In the genomic region with DNA sequence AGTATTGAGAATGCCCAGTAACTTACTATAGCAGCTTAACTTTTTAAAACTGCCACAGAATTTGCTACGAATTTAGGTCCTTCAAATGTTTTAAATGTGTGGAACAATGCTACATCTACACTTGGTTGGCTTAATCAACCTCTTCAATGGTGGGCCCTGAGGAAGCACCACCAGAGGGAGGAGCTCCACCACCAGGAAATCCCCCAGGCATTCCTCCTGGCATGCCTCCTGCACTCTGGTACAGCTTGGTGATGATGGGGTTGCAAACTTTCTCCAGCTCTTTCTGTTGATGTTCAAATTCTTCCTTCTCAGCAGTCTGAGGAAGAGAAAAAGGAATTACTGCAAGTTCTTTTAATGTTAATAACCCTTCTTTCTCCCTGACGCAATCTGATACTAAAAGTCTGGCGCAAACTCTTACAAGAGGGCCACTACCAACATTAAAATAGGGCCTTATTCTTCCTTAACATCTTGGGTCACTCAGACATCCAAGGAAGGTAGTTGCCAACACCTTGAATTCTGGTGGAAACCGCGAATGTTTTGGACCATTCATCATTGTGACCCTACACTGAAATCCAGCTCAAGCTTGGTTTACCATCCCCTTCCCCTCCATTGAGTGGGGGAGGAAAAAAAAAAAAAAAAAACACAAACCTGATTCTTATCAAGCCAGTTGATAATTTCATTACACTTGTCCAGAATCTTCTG, we compare ENCODE assay signal across 12 cellular contexts. TPM values are rescaled to one million over a fixed set of nuclear protein-coding genes. Genes with fewer than 3 reads are reported as not detected.
A peak's percentile ranks its signal among the peaks of the same experiment; 100 is the strongest.
DNase-seq lines count a peak whose midpoint lies in the region; ATAC-seq and TF ChIP-seq lines count a peak whose summit lies in the region.
"Had no signal": no experiment of that assay in that cellular context is flagged by ENCODE, and none has a peak within 500 bp of the region (broad histone marks: within the 10 kb centered on the region; RNA-seq: fewer than 3 reads in every experiment).

No MANE protein-coding gene starts in this region.

- H3K27me3 Mint-ChIP-seq in CD14-positive monocyte (ENCODE audit: low read depth in 3 of 3) (no peaks in the 10 kb centered on the region), GM23338 (ENCODE audit: insufficient read depth, low read depth, poor library complexity) (peaks cover 47% of the 10 kb centered on the region)
- H3K27me3 Mint-ChIP-seq in activated naive CD8-positive, alpha-beta T cell treated with anti-CD3 and anti-CD28 coated beads, Interleukin-2, amount 10 ng/mL, durations not matched to agents 7 days and 5 days: no peaks in the 10 kb centered on the region
- H3K27me3 Mint-ChIP-seq in naive thymus-derived CD8-positive, alpha-beta T cell: peaks cover 0 to 1% (median 0%) of the 10 kb centered on the region in 5 donors

- H3K27me3 ChIP-seq in GM23338 (ENCODE audit: insufficient read depth): no peaks in the 10 kb centered on the region

- peaks cover 57% of the 10 kb centered on the region for H3K36me3 ChIP-seq in GM23338 (ENCODE audit: insufficient read depth)

- H3K4me3 Mint-ChIP-seq in CD14-positive monocyte (no peak overlapping the region), GM23338 (peak overlapping the region; percentile 100; the same call in 2 of the 3 replicates)
- H3K4me3 Mint-ChIP-seq in activated naive CD8-positive, alpha-beta T cell treated with anti-CD3 and anti-CD28 coated beads, Interleukin-2, amount 10 ng/mL, durations not matched to agents 7 days and 5 days: peak overlapping the region; percentile 98
- peak overlapping the region; percentile 96 to 100 (median 99) for H3K4me3 Mint-ChIP-seq in naive thymus-derived CD8-positive, alpha-beta T cell

- peak overlapping the region; percentile 85 for H3K27ac ChIP-seq in GM23338 (ENCODE audit: low read depth)

- POLR2A ChIA-PET in activated naive CD8-positive, alpha-beta T cell treated with anti-CD3 and anti-CD28 coated beads, Interleukin-2, amount 10 ng/mL, durations not matched to agents 7 days and 5 days (lab: Charles Lee): interaction anchor here (0.9 to 10.0 kb wide), 4 partner anchors 12 to 207 kb away, joined by 3 to 142 read pairs (median 4); no protein-coding TSS in a partner anchor
- POLR2A ChIA-PET in naive thymus-derived CD8-positive, alpha-beta T cell (lab: Charles Lee): interaction anchor here (0.6 to 15.2 kb wide), 7 partner anchors 12 to 281 kb away, joined by 3 to 220 read pairs (median 6); no protein-coding TSS in a partner anchor

- no peak overlapping the region for H2AFZ ChIP-seq in GM23338

- H3K9me3 Mint-ChIP-seq in CD14-positive monocyte: peaks cover 0 to 5% (median 0%) of the 10 kb centered on the region in 7 donors
- peaks cover 16% of the 10 kb centered on the region; the same call in 2 of the 3 replicates for H3K9me3 Mint-ChIP-seq in GM23338
- no peaks in the 10 kb centered on the region for H3K9me3 Mint-ChIP-seq in activated naive CD8-positive, alpha-beta T cell treated with anti-CD3 and anti-CD28 coated beads, Interleukin-2, amount 10 ng/mL, durations not matched to agents 7 days and 5 days
- H3K9me3 Mint-ChIP-seq in naive thymus-derived CD8-positive, alpha-beta T cell: peaks cover 0 to 2% (median 0%) of the 10 kb centered on the region in 9 donors

- DNase-seq in CD14-positive monocyte (ENCODE audit: low spot score): no peak
- DNase-seq in GM23338 (ENCODE audit: low spot score): no peak
- DNase-seq in activated naive CD8-positive, alpha-beta T cell treated with anti-CD3 and anti-CD28 coated beads, Interleukin-2, amount 10 ng/mL, durations not matched to agents 7 days and 5 days: no peak
- peak in 2 of 10 donors; percentile 29 to 32 for DNase-seq in naive thymus-derived CD8-positive, alpha-beta T cell
- DNase-seq in SHP77 (lab: John Stamatoyannopoulos, UW): no peak
- DNase-seq in SKM-1 treated with dmso at 0.1 percent for 144 hours (lab: John Stamatoyannopoulos, UW; ENCODE audit: unreplicated experiment): no peak
- DNase-seq: midbrain; NCI-H1436; Right ventricle myocardium superior; stimulated activated CD4-positive, alpha-beta T cell treated with anti-CD3 and anti-CD28 coated beads, Interleukin-4, amount 100 ng/mL, for 24 hours had no signal

- peak overlapping the region; percentile 99; the same call in 1 of the 2 replicates for H3K4me3 ChIP-seq in GM23338

- H3F3A ChIP-seq in GM23338 (replicated peaks; ENCODE audit: low read depth): peaks cover 77% of the 10 kb centered on the region

- H3K4me1 Mint-ChIP-seq in CD14-positive monocyte (peaks cover 52% of the 10 kb centered on the region), GM23338 (peaks cover 36% of the 10 kb centered on the region)
- H3K4me1 Mint-ChIP-seq in activated naive CD8-positive, alpha-beta T cell treated with anti-CD3 and anti-CD28 coated beads, Interleukin-2, amount 10 ng/mL, durations not matched to agents 7 days and 5 days: peaks cover 61% of the 10 kb centered on the region
- H3K4me1 Mint-ChIP-seq in naive thymus-derived CD8-positive, alpha-beta T cell: peaks cover 44 to 82% (median 76%) of the 10 kb centered on the region in 4 donors

- H3K36me3 Mint-ChIP-seq in CD14-positive monocyte: peaks cover 68 to 73% of the 10 kb centered on the region in 2 donors
- H3K36me3 Mint-ChIP-seq in GM23338 (ENCODE audit: low read depth): peaks cover 83% of the 10 kb centered on the region
- peaks cover 75% of the 10 kb centered on the region for H3K36me3 Mint-ChIP-seq in activated naive CD8-positive, alpha-beta T cell treated with anti-CD3 and anti-CD28 coated beads, Interleukin-2, amount 10 ng/mL, durations not matched to agents 7 days and 5 days
- H3K36me3 Mint-ChIP-seq in naive thymus-derived CD8-positive, alpha-beta T cell: peaks cover 41 to 91% (median 52%) of the 10 kb centered on the region in 3 donors

- intact Hi-C loops in CD14-positive monocyte (cut with micrococcal nuclease): loop anchor here in 1 of 2 donors (10.0 kb wide), 1 partner anchor 263 kb away; no protein-coding TSS in a partner anchor

- H3K9me2 ChIP-seq in GM23338 (ENCODE audit: insufficient read depth): no peaks in the 10 kb centered on the region

- H4K20me1 ChIP-seq in GM23338 (replicated peaks; ENCODE audit: insufficient read depth): peaks cover 59% of the 10 kb centered on the region

- H3K79me2 ChIP-seq in GM23338 (replicated peaks; ENCODE audit: insufficient read depth): peaks cover 46% of the 10 kb centered on the region

- 0 out of 2 replicates have a peak overlapping the region, but pooled peaks have one; percentile 33 for H3K4me2 ChIP-seq in GM23338

- TF ChIP-seq CTCF in CD14-positive monocyte (IDR thresholded peaks at IDR 0.05) (no peak), GM23338 (conservative IDR thresholded peaks at IDR 0.05; ENCODE audit: low read depth in 2 of 2) (no peak; a peak in 1 of 4 replicates)

- peaks cover 21% of the 10 kb centered on the region for H3K4me1 ChIP-seq in GM23338 (ENCODE audit: insufficient read depth)

- ATAC-seq in GM23338: no peak
- no peak for ATAC-seq in activated naive CD8-positive, alpha-beta T cell treated with anti-CD3 and anti-CD28 coated beads, Interleukin-2, amount 10 ng/mL, durations not matched to agents 7 days and 5 days (ENCODE audit: low read depth)
- no peak for ATAC-seq in naive thymus-derived CD8-positive, alpha-beta T cell
- no peak for ATAC-seq in HG03439 (IDR thresholded peaks at IDR 0.05; ENCODE audit: unreplicated experiment)
- no peak for ATAC-seq in GM21423 (IDR thresholded peaks at IDR 0.05; ENCODE audit: unreplicated experiment)

- H3K27ac Mint-ChIP-seq in CD14-positive monocyte: peak overlapping the region in 5 of 7 donors; percentile 33 to 83 (median 55)
- H3K27ac Mint-ChIP-seq in GM23338: peak overlapping the region; percentile 4; the same call in 1 of the 2 replicates
- H3K27ac Mint-ChIP-seq in activated naive CD8-positive, alpha-beta T cell treated with anti-CD3 and anti-CD28 coated beads, Interleukin-2, amount 10 ng/mL, durations not matched to agents 7 days and 5 days: peak overlapping the region; percentile 100
- H3K27ac Mint-ChIP-seq in naive thymus-derived CD8-positive, alpha-beta T cell: peak overlapping the region; percentile 64 to 100 (median 97)

TF ChIP-seq in GM23338, 12 proteins besides CTCF, POLR2A, EP300 and RAD21 (continues in another document):
- TF ChIP-seq, protein P1, sequence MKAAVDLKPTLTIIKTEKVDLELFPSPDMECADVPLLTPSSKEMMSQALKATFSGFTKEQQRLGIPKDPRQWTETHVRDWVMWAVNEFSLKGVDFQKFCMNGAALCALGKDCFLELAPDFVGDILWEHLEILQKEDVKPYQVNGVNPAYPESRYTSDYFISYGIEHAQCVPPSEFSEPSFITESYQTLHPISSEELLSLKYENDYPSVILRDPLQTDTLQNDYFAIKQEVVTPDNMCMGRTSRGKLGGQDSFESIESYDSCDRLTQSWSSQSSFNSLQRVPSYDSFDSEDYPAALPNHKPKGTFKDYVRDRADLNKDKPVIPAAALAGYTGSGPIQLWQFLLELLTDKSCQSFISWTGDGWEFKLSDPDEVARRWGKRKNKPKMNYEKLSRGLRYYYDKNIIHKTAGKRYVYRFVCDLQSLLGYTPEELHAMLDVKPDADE (IDR thresholded peaks at IDR 0.05): no peak
- no peak for TF ChIP-seq CREB1 (CRISPR knock-in tag; IDR thresholded peaks at IDR 0.05; ENCODE audit: low read depth)

RNA-seq across cellular contexts. Expression of gene HSPA8, which starts 4.2 kb away (rescaled TPM):
- 100 to 1,000 TPM; 511 to 531 TPM for polyA plus RNA-seq in CD14-positive monocyte
- total RNA-seq in GM23338 (2014; rRNA removed; shearing (Covaris generic)): 2,776 and 2,903 TPM in 2 replicates
- polyA plus RNA-seq in GM23338 (2016; fragmentation: Nextera tagmentation; extraction: Ambion mirVana): 818 and 826 TPM in 2 replicates
- total RNA-seq in activated naive CD8-positive, alpha-beta T cell treated with anti-CD3 and anti-CD28 coated beads, Interleukin-2, amount 10 ng/mL, durations not matched to agents 7 days and 5 days: 1,000 to 10,000 TPM; 1,098 to 1,132 TPM
- total RNA-seq in naive thymus-derived CD8-positive, alpha-beta T cell: 100 to 1,000 TPM; 892 to 941 TPM
- 1,000 to 10,000 TPM; 1,075 to 1,399 (median 1,151) TPM for polyA plus RNA-seq in naive thymus-derived CD8-positive, alpha-beta T cell

Comparison
In these comparisons a context has a peak if more than half of its experiments do, and no peak if none do; other contexts are left out.
1. H3K27ac Mint-ChIP-seq: peak in every context shown above with its lines; median percentile 100 in activated naive CD8-positive, alpha-beta T cell treated with anti-CD3 and anti-CD28 coated beads, Interleukin-2, amount 10 ng/mL, durations not matched to agents 7 days and 5 days; 97 in naive thymus-derived CD8-positive, alpha-beta T cell; 55 in CD14-positive monocyte; 4 in GM23338.
2. H3K4me3 Mint-ChIP-seq: peak in GM23338 (single experiment), activated naive CD8-positive, alpha-beta T cell treated with anti-CD3 and anti-CD28 coated beads, Interleukin-2, amount 10 ng/mL, durations not matched to agents 7 days and 5 days (single experiment) and naive thymus-derived CD8-positive, alpha-beta T cell (10 of 10); none in CD14-positive monocyte (0 of 2).